ENCODE assay signal across 1 cellular context in genomic region chrX:680062-680461, GRCh38.
TF ChIP-seq lines count a peak whose summit lies in the region.

No MANE protein-coding gene starts in this region.

TF ChIP-seq in H1, 55 proteins besides CTCF, POLR2A, EP300 and RAD21 (continued from another document):
- TF ChIP-seq BCL11A (IDR thresholded peaks at IDR 0.05; ENCODE audit: low read depth in 2 of 2, low read length in 2 of 2) (no peak), SIN3A (conservative IDR thresholded peaks at IDR 0.05 in 1 of 2, IDR thresholded peaks at IDR 0.05 in 1 of 2; ENCODE audit: low read depth in 1 of 2, low read length in 2 of 2) (no peak), BRCA1 (IDR thresholded peaks at IDR 0.05; ENCODE audit: low read depth, low read length) (no peak), NANOG (IDR thresholded peaks at IDR 0.05; ENCODE audit: insufficient read depth, low read depth, low read length, poor library complexity, severe bottlenecking) (no peak), TAF1 (IDR thresholded peaks at IDR 0.05; ENCODE audit: low read depth, low read length) (no peak), CTBP2 (IDR thresholded peaks at IDR 0.05; ENCODE audit: borderline replicate concordance, insufficient read depth, insufficient read length, low read length) (no peak), SP1 (IDR thresholded peaks at IDR 0.05; ENCODE audit: low read depth, low read length) (no peak), TEAD4 (IDR thresholded peaks at IDR 0.05; ENCODE audit: low read depth, low read length) (no peak), SRF (IDR thresholded peaks at IDR 0.05; ENCODE audit: low read depth, low read length) (no peak), KDM4A (IDR thresholded peaks at IDR 0.05; ENCODE audit: low read depth, low read length, severe bottlenecking) (no peak), EGR1 (IDR thresholded peaks at IDR 0.05; ENCODE audit: borderline replicate concordance, low read depth, low read length) (no peak), KDM1A (IDR thresholded peaks at IDR 0.05; ENCODE audit: borderline replicate concordance, low read length) (no peak), KDM5A (IDR thresholded peaks at IDR 0.05; ENCODE audit: low read length) (no peak), PHF8 (conservative IDR thresholded peaks at IDR 0.05; ENCODE audit: low read depth, low read length) (no peak), TBP (IDR thresholded peaks at IDR 0.05; ENCODE audit: low read depth, low read length) (no peak), POLR2AphosphoS5 (IDR thresholded peaks at IDR 0.05; ENCODE audit: low read depth, low read length) (no peak)
- TF ChIP-seq, protein P1, sequence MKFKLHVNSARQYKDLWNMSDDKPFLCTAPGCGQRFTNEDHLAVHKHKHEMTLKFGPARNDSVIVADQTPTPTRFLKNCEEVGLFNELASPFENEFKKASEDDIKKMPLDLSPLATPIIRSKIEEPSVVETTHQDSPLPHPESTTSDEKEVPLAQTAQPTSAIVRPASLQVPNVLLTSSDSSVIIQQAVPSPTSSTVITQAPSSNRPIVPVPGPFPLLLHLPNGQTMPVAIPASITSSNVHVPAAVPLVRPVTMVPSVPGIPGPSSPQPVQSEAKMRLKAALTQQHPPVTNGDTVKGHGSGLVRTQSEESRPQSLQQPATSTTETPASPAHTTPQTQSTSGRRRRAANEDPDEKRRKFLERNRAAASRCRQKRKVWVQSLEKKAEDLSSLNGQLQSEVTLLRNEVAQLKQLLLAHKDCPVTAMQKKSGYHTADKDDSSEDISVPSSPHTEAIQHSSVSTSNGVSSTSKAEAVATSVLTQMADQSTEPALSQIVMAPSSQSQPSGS (IDR thresholded peaks at IDR 0.05; ENCODE audit: low read length) = no peak
